In the genomic region with DNA sequence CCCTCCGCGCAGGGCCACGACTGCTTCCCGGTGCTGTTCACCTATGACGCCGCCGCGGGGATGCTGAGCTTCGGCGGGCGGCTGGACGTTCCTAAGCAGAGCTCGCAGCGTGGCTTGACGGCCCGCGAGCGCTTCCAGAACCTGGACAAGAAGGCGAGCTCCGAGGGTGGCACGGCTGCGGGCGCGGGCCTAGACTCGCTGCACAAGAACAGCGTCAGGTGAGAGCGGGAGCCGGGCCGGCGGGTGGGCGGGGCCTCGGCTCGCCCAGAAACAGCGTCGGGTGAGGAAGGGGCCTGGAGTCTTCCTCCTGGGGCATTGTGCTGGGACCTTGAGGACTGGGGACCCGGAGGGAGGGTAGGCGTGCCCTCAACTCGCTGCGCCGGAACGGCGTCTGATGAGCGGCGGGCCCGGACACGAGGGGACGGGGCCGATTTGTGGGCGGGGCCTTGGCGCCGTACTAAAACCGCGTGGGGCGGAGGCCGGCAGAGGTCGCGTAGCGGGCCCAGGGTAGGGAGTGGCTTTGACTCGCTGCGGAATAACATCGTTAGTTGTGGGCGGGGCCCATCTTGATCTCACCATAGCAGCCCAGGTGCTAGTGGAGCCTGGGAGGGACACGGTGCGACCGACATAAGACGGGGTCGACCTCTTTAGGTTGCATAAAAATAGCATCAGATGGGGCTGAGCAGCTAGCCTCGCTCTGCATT, we compare ENCODE assay signal across 8 cellular contexts. TPM values are rescaled to one million over a fixed set of nuclear protein-coding genes. Genes with fewer than 3 reads are reported as not detected.
DNase-seq lines count a peak whose midpoint lies in the region; ATAC-seq and TF ChIP-seq lines count a peak whose summit lies in the region.

No MANE protein-coding gene starts in this region.

- ATAC-seq in HCT116: peak; percentile 78

- H3K4me3 Mint-ChIP-seq in neural crest cell: peak overlapping the region; percentile 93

- H3K27ac Mint-ChIP-seq in neural crest cell (ENCODE audit: unreplicated experiment): peak overlapping the region; percentile 84

- H3K4me1 Mint-ChIP-seq in neural crest cell: peaks cover 15% of the 10 kb centered on the region

- H3K36me3 ChIP-seq in BE2C (peaks cover 27% of the 10 kb centered on the region), HCT116 (ENCODE audit: control insufficient read depth in 1 of 2, insufficient read depth in 2 of 2, low read length in 2 of 2) (peaks cover 21 to 38% of the 10 kb centered on the region in 2 experiments)

- peak overlapping the region; percentile 3; the same call in 1 of the 2 replicates for H3K27ac ChIP-seq in HCT116 (ENCODE audit: low read depth, low read length)

- BruUV-seq in HCT116 (replicated peaks; lab: Mats Ljungman, UMichigan): no TSS peak

- POLR2A ChIA-PET in HCT116 (lab: Charles Lee): interaction anchor here (1.4 kb wide), 1 partner anchor 16 kb away, joined by 5 read pairs; a partner anchor contains a TSS

- TF ChIP-seq CTCF in BE2C (IDR thresholded peaks at IDR 0.05; ENCODE audit: low read depth, low read length) (no peak), HCT116 (IDR thresholded peaks at IDR 0.05 in 2 of 3, conservative IDR thresholded peaks at IDR 0.05 in 1 of 3; ENCODE audit: borderline replicate concordance in 1 of 3, insufficient read depth in 1 of 3, low read depth in 2 of 3, low read length in 2 of 3) (no peak), neural crest cell (conservative IDR thresholded peaks at IDR 0.05) (no peak)

- TF ChIP-seq RAD21 in HCT116 (IDR thresholded peaks at IDR 0.05; ENCODE audit: low read depth): no peak

- TF ChIP-seq POLR2A in HCT116 (IDR thresholded peaks at IDR 0.05; ENCODE audit: borderline replicate concordance, extremely low read depth, insufficient read depth, insufficient read length): no peak

- peak overlapping the region; percentile 31; the same call in 1 of the 2 replicates for H3K9ac ChIP-seq in HCT116 (ENCODE audit: low read length)

- intact Hi-C loops in HCT116 (cut with micrococcal nuclease): no loop called here

- H3K4me1 ChIP-seq in BE2C (peaks cover 6% of the 10 kb centered on the region; the same call in 1 of the 2 replicates), HCT116 (ENCODE audit: control insufficient read depth in 1 of 2, insufficient read depth in 2 of 2, low read length in 2 of 2) (peaks cover 0 to 16% of the 10 kb centered on the region in 2 experiments; a peak in 1 of 4 replicates)

- H3K36me3 Mint-ChIP-seq in neural crest cell (ENCODE audit: low read depth): peaks cover 3% of the 10 kb centered on the region

- peaks cover 6% of the 10 kb centered on the region; the same call in 1 of the 2 replicates for H3K79me2 ChIP-seq in HCT116 (ENCODE audit: insufficient read depth, low read length)

- H3K9me3 Mint-ChIP-seq in neural crest cell: no peaks in the 10 kb centered on the region

- H3K27me3 Mint-ChIP-seq in neural crest cell (ENCODE audit: low read depth): peaks cover 6% of the 10 kb centered on the region

- H3K4me3 ChIP-seq in BE2C (ENCODE audit: low read depth, low read length) (peak overlapping the region; percentile 76), HCT116 (replicated peaks in 1 of 2; ENCODE audit: low read depth in 1 of 2, low read length in 2 of 2) (peak overlapping the region in 1 of 2 experiments; percentile 33; a peak in 2 of 4 replicates)

- peak overlapping the region; percentile 58 for H3K4me2 ChIP-seq in HCT116 (ENCODE audit: low read length)

- no peaks in the 10 kb centered on the region for H3K9me3 ChIP-seq in BE2C
- H3K9me3 ChIP-seq in HCT116 (ENCODE audit: control insufficient read depth in 1 of 2, insufficient read depth in 1 of 2, low read depth in 1 of 2, low read length in 2 of 2): no peaks in the 10 kb centered on the region

- RAD21 ChIA-PET in HCT116 (lab: Charles Lee; ENCODE audit: low non-redundant PET in 1 of 2, low total read pairs in 2 of 2, uncharacterized antibody in 2 of 2, unreplicated experiment in 2 of 2): no interaction called here

- CTCF ChIA-PET in HCT116 (lab: Charles Lee): no interaction called here

- H4K20me1 ChIP-seq in HCT116 (ENCODE audit: insufficient read depth): no peaks in the 10 kb centered on the region

- H3K9me2 ChIP-seq in HCT116 (ENCODE audit: insufficient read depth): no peaks in the 10 kb centered on the region

- no peak overlapping the region for H2AFZ ChIP-seq in HCT116 (ENCODE audit: low read depth, low read length, poor library complexity, severe bottlenecking)

- H3K27me3 ChIP-seq in BE2C (no peaks in the 10 kb centered on the region), HCT116 (ENCODE audit: insufficient read depth, low read length) (no peaks in the 10 kb centered on the region)

- DNase-seq in BE2C (peak; percentile 86), HCT116 (ENCODE audit: low read depth, low spot score) (no peak), NCI-H69 (lab: John Stamatoyannopoulos, UW) (peak; percentile 94), fibroblast of gingiva (ENCODE audit: low read depth) (peak; percentile 40), neural crest cell (ENCODE audit: low read depth, low spot score) (peak; percentile 57), superior temporal gyrus (ENCODE audit: extremely low spot score) (peak; percentile 38), SW 1271 (lab: John Stamatoyannopoulos, UW) (no peak)
- peak; percentile 84 to 88 for DNase-seq in activated T-cell treated with anti-CD3 and anti-CD28 coated beads, Interleukin-2, amount 50 U/mL, for 48 hours

TF ChIP-seq in HCT116, 20 proteins besides CTCF, POLR2A, EP300 and RAD21:
- TF ChIP-seq EZH2 (IDR thresholded peaks at IDR 0.05) (no peak), POLR2AphosphoS5 (IDR thresholded peaks at IDR 0.05; ENCODE audit: low read depth, low read length) (0 out of 2 replicates have a peak, but pooled peaks have one; percentile 12), JUND (IDR thresholded peaks at IDR 0.05) (0 out of 2 replicates have a peak, but pooled peaks have one; percentile 15)

RNA-seq across cellular contexts. Expression of a gene that starts 15.6 kb away (rescaled TPM):
- 483 TPM for polyA plus RNA-seq in BE2C (2012; ENCODE audit: insufficient read depth, insufficient read length, low read depth)
- total RNA-seq in HCT116 (2021; ENCODE audit: unreplicated experiment) (200 TPM), neural crest cell (146 and 155 TPM in 2 replicates)
- polyA plus RNA-seq in HCT116 (2012): 203 and 206 TPM in 2 replicates

RNA-seq across cellular contexts. Expression of a gene that starts 16.0 kb away (rescaled TPM):
- polyA plus RNA-seq in BE2C (2012; ENCODE audit: insufficient read depth, insufficient read length, low read depth): 516 TPM
- 154 TPM for total RNA-seq in HCT116 (2021; ENCODE audit: unreplicated experiment)
- polyA plus RNA-seq in HCT116 (2012): 157 and 178 TPM in 2 replicates
- 107 and 108 TPM in 2 replicates for total RNA-seq in neural crest cell

RNA-seq across cellular contexts. Expression of a gene that starts 18.3 kb away (rescaled TPM):
- 38.0 TPM for polyA plus RNA-seq in BE2C (2012; ENCODE audit: insufficient read depth, insufficient read length, low read depth)
- total RNA-seq in HCT116 (2021; ENCODE audit: unreplicated experiment) (192 TPM), neural crest cell (67.7 and 71.6 TPM in 2 replicates)
- 365 and 430 TPM in 2 replicates for polyA plus RNA-seq in HCT116 (2012)

RNA-seq across cellular contexts. Expression of a gene that starts 45.8 kb away (rescaled TPM):
- 22.4 TPM for polyA plus RNA-seq in BE2C (2012; ENCODE audit: insufficient read depth, insufficient read length, low read depth)
- total RNA-seq in HCT116 (2021; ENCODE audit: unreplicated experiment) (9.2 TPM), neural crest cell (9.7 and 11.1 TPM in 2 replicates)
- polyA plus RNA-seq in HCT116 (2012): 6.7 and 8.0 TPM in 2 replicates

RNA-seq across cellular contexts. Expression of a gene that starts 45.9 kb away (rescaled TPM):
- 133 TPM for polyA plus RNA-seq in BE2C (2012; ENCODE audit: insufficient read depth, insufficient read length, low read depth)
- 67.0 TPM for total RNA-seq in HCT116 (2021; ENCODE audit: unreplicated experiment)
- polyA plus RNA-seq in HCT116 (2012): 46.3 and 48.6 TPM in 2 replicates
- 111 and 117 TPM in 2 replicates for total RNA-seq in neural crest cell

Comparison
In these comparisons a context has a peak if more than half of its experiments do, and no peak if none do; other contexts are left out.
1. DNase-seq: peak in BE2C (single experiment), NCI-H69 (single experiment), activated T-cell treated with anti-CD3 and anti-CD28 coated beads, Interleukin-2, amount 50 U/mL, for 48 hours (2 of 2), fibroblast of gingiva (single experiment), neural crest cell (single experiment) and superior temporal gyrus (single experiment); none in HCT116 (single experiment) and SW 1271 (0 of 2).